In the genomic region with DNA sequence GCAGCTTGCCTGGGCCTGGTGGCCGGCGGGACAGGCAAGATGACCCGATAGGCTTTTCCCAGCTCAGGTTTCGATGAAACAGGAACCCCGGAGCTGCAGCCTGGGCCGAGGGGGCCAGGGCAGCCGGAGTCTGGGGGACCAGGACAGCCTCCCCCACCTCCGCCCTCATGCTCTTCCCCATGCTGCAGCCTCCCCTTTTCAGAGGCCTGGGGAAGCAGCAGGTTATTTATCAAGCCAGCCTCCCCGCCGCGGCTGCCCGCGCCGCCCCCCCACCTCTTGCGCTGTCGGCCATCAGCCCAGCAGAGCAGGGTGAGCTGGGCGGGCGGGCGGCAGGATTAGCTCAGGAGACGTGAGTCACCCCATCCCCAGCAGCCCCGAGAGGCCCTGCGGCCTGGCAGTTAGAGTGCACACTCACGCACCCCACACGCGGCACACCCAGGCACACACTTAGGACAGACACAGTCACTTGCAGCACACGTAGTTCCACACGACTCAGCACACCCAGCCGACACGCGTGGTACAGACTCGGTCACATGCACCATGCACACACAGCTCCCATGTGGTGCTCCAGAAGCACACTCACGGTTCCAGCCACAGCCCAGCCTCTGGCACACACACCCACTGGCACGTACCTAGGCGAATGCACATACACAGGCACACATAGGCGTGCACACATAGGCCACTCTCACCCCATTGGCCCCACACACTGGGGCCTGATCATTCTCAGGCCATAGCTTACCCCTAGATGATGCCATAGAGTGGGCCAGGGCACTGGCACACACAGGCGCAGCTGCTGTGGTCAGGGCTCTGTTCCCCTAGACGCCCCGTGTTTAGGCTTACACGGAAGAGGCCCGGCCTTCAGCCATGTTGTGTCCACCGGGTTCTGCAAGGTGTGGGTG, we compare ENCODE assay signal across 8 cellular contexts. TPM values are rescaled to one million over a fixed set of nuclear protein-coding genes. Genes with fewer than 3 reads are reported as not detected.
DNase-seq lines count a peak whose midpoint lies in the region; ATAC-seq, FAIRE-seq and TF ChIP-seq lines count a peak whose summit lies in the region.

No MANE protein-coding gene starts in this region.

- no peak overlapping the region for H3K4me3 ChIP-seq in CD8-positive, alpha-beta memory T cell (ENCODE audit: low read length)
- no peak overlapping the region for H3K4me3 ChIP-seq in naive thymus-derived CD4-positive, alpha-beta T cell (ENCODE audit: low read length)

- peak overlapping the region in 4 of 7 donors; percentile 39 to 75 (median 58) for H3K4me3 Mint-ChIP-seq in CD8-positive, alpha-beta memory T cell
- H3K4me3 Mint-ChIP-seq in naive thymus-derived CD4-positive, alpha-beta T cell, result peak overlapping the region in 1 of 10 donors; percentile 12

- H3K36me3 Mint-ChIP-seq in CD8-positive, alpha-beta memory T cell, result no peaks in the 10 kb centered on the region
- H3K36me3 Mint-ChIP-seq in naive thymus-derived CD4-positive, alpha-beta T cell, result no peaks in the 10 kb centered on the region

- H3K27me3 ChIP-seq in CD8-positive, alpha-beta memory T cell (ENCODE audit: insufficient read depth, low read length, poor library complexity, severe bottlenecking), result no peaks in the 10 kb centered on the region
- H3K27me3 ChIP-seq in naive thymus-derived CD4-positive, alpha-beta T cell (ENCODE audit: control insufficient read depth in 2 of 2, insufficient read depth in 2 of 2, low read length in 2 of 2), result no peaks in the 10 kb centered on the region

- no peak for FAIRE-seq in H54 (lab: Jason Lieb, UNC)

- peak overlapping the region; percentile 29 to 97 (median 86) for H3K27ac Mint-ChIP-seq in CD8-positive, alpha-beta memory T cell
- H3K27ac Mint-ChIP-seq in naive thymus-derived CD4-positive, alpha-beta T cell, result no peak overlapping the region

- H3K4me1 Mint-ChIP-seq in CD8-positive, alpha-beta memory T cell, result peaks cover 29 to 45% (median 36%) of the 10 kb centered on the region in 3 donors
- peaks cover 0 to 24% (median 4%) of the 10 kb centered on the region in 7 donors for H3K4me1 Mint-ChIP-seq in naive thymus-derived CD4-positive, alpha-beta T cell

- CTCF ChIA-PET in CD8-positive, alpha-beta memory T cell (lab: Charles Lee), result interaction anchor here (0.6 to 1.6 kb wide), 2 partner anchors 27 to 104 kb away, joined by 3 to 6 read pairs; no protein-coding TSS in a partner anchor
- CTCF ChIA-PET in naive thymus-derived CD4-positive, alpha-beta T cell (lab: Charles Lee), result no interaction called here

- intact Hi-C loops in naive thymus-derived CD4-positive, alpha-beta T cell (cut with micrococcal nuclease), result no loop called here

- ATAC-seq in naive thymus-derived CD4-positive, alpha-beta T cell, result peak; percentile 80

- no peaks in the 10 kb centered on the region for H3K27me3 Mint-ChIP-seq in CD8-positive, alpha-beta memory T cell
- peaks cover 0 to 5% (median 4%) of the 10 kb centered on the region in 5 donors for H3K27me3 Mint-ChIP-seq in naive thymus-derived CD4-positive, alpha-beta T cell

- no peaks in the 10 kb centered on the region for H3K36me3 ChIP-seq in CD8-positive, alpha-beta memory T cell (ENCODE audit: insufficient read depth, low read length)
- no peaks in the 10 kb centered on the region for H3K36me3 ChIP-seq in naive thymus-derived CD4-positive, alpha-beta T cell (ENCODE audit: control insufficient read depth in 2 of 3, insufficient read depth in 3 of 3, low read length in 3 of 3)

- H3K9me3 ChIP-seq in CD8-positive, alpha-beta memory T cell (ENCODE audit: low read length), result no peaks in the 10 kb centered on the region
- H3K9me3 ChIP-seq in naive thymus-derived CD4-positive, alpha-beta T cell (ENCODE audit: control insufficient read depth in 2 of 3, low read length in 3 of 3), result no peaks in the 10 kb centered on the region

- POLR2A ChIA-PET in CD8-positive, alpha-beta memory T cell (lab: Charles Lee), result no interaction called here
- POLR2A ChIA-PET in naive thymus-derived CD4-positive, alpha-beta T cell (lab: Charles Lee), result no interaction called here

- H3K4me1 ChIP-seq in CD8-positive, alpha-beta memory T cell (ENCODE audit: insufficient read depth, low read length), result peaks cover 12% of the 10 kb centered on the region
- peaks cover 0 to 7% of the 10 kb centered on the region in 2 donors for H3K4me1 ChIP-seq in naive thymus-derived CD4-positive, alpha-beta T cell (ENCODE audit: control insufficient read depth in 2 of 2, insufficient read depth in 2 of 2, low read length in 2 of 2)

- DNase-seq in CD8-positive, alpha-beta memory T cell, result no peak
- DNase-seq in H54 (ENCODE audit: insufficient read length, low spot score) (peak; percentile 92), SIG-M5 treated with dmso at 0.1 percent for 504 hours (lab: John Stamatoyannopoulos, UW; ENCODE audit: unreplicated experiment) (peak; percentile 92), epithelial cell of prostate (ENCODE audit: low read depth, low spot score) (peak; percentile 61), OCI-M1 (lab: John Stamatoyannopoulos, UW) (no peak), NCI-H2029 (lab: John Stamatoyannopoulos, UW) (no peak), NCI-H146 (lab: John Stamatoyannopoulos, UW) (no peak)
- DNase-seq in naive thymus-derived CD4-positive, alpha-beta T cell, result peak in 1 of 9 donors; percentile 35

- peak; percentile 47 for TF ChIP-seq POLR2A in H54 (IDR thresholded peaks at IDR 0.05; ENCODE audit: low read depth, low read length)

- H3K9me3 Mint-ChIP-seq in CD8-positive, alpha-beta memory T cell, result no peaks in the 10 kb centered on the region
- no peaks in the 10 kb centered on the region for H3K9me3 Mint-ChIP-seq in naive thymus-derived CD4-positive, alpha-beta T cell

- H3K27ac ChIP-seq in CD8-positive, alpha-beta memory T cell (ENCODE audit: low read depth, low read length), result peak overlapping the region; percentile 63
- peak overlapping the region; percentile 73 for H3K27ac ChIP-seq in epithelial cell of prostate
- H3K27ac ChIP-seq in naive thymus-derived CD4-positive, alpha-beta T cell (ENCODE audit: low read depth, low read length), result no peak overlapping the region

RNA-seq across cellular contexts. Expression of a gene that starts 13.0 kb away (rescaled TPM):
- 1 to 10 TPM; 2.1 to 3.1 TPM for total RNA-seq in CD8-positive, alpha-beta memory T cell
- polyA plus RNA-seq in CD8-positive, alpha-beta memory T cell, result 67.0 TPM
- total RNA-seq in naive thymus-derived CD4-positive, alpha-beta T cell, result 10 to 100 TPM in 1 of 5 experiments, 1 to 10 TPM in 3, under 1 TPM in 1; 0.73 to 21.4 (median 3.5) TPM
- polyA plus RNA-seq in naive thymus-derived CD4-positive, alpha-beta T cell, result 1 to 10 TPM; 1.7 to 2.2 TPM

Comparison
In these comparisons a context has a peak if more than half of its experiments do, and no peak if none do; other contexts are left out.
1. DNase-seq: peak in H54 (single experiment), SIG-M5 treated with dmso at 0.1 percent for 504 hours (single experiment) and epithelial cell of prostate (single experiment); none in CD8-positive, alpha-beta memory T cell (0 of 5), OCI-M1 (single experiment), NCI-H2029 (single experiment) and NCI-H146 (single experiment).
2. H3K27ac Mint-ChIP-seq: peak in CD8-positive, alpha-beta memory T cell (8 of 8); none in naive thymus-derived CD4-positive, alpha-beta T cell (0 of 9).